Comparison of ENCODE assay signal across 10 cellular contexts in genomic region chr14:90483551-90483950, GRCh38.
DNase-seq lines count a peak whose midpoint lies in the region; ATAC-seq and TF ChIP-seq lines count a peak whose summit lies in the region.
"Had no signal": no experiment of that assay in that cellular context is flagged by ENCODE, and none has a peak within 500 bp of the region (broad histone marks: within the 10 kb centered on the region; RNA-seq: fewer than 3 reads in every experiment).

No MANE protein-coding gene starts in this region.

- H3K9me3 ChIP-seq in left lung (no peaks in the 10 kb centered on the region), adrenal gland (replicated peaks in 1 of 3) (no peaks in the 10 kb centered on the region)
- H3K9me3 ChIP-seq: SJSA1 had no signal

- DNase-seq in COLO668 (lab: John Stamatoyannopoulos, UW; ENCODE audit: unreplicated experiment) (peak; percentile 88), NB4 (ENCODE audit: low read depth) (peak; percentile 84), activated T-cell treated with anti-CD3 and anti-CD28 coated beads for 1 hour (ENCODE audit: low read depth) (peak; percentile 22), left kidney (ENCODE audit: low read depth, low spot score) (peak; percentile 14), cerebellar nuclear complex (lab: John Stamatoyannopoulos, UW) (no peak), left lung (no peak), adrenal gland (no peak)
- DNase-seq: right cardiac atrium had no signal

- H3K36me3 ChIP-seq in left lung (no peaks in the 10 kb centered on the region), adrenal gland (replicated peaks in 1 of 2) (no peaks in the 10 kb centered on the region)
- H3K36me3 ChIP-seq: SJSA1 had no signal

- no peak for TF ChIP-seq POLR2A in NB4 (IDR thresholded peaks at IDR 0.05; ENCODE audit: extremely low read depth, insufficient read length)
- TF ChIP-seq POLR2A in adrenal gland (IDR thresholded peaks at IDR 0.05) = no peak

- H3K4me3 ChIP-seq in NB4 (ENCODE audit: low read depth, low read length) (no peak overlapping the region), left lung (no peak overlapping the region), adrenal gland (no peak overlapping the region)
- H3K4me3 ChIP-seq: SJSA1 had no signal

- no peaks in the 10 kb centered on the region for H3K4me1 ChIP-seq in left lung
- H3K4me1 ChIP-seq in adrenal gland (replicated peaks in 1 of 2) = no peaks in the 10 kb centered on the region
- H3K4me1 ChIP-seq: SJSA1 had no signal

- no peaks in the 10 kb centered on the region for H3K27me3 ChIP-seq in left lung
- no peaks in the 10 kb centered on the region for H3K27me3 ChIP-seq in adrenal gland
- H3K27me3 ChIP-seq: SJSA1 had no signal

- 41 to 61% (median 49%) methylated on average over 10 of the region's 10 CpGs for WGBS in adrenal gland, 4 donors

- intact Hi-C loops in left lung (cut with DNase I) = no loop called here
- intact Hi-C loops in adrenal gland (cut with DNase I) = no loop called here

- no peak overlapping the region for H3K27ac ChIP-seq in left lung
- no peak overlapping the region for H3K27ac ChIP-seq in adrenal gland
- H3K27ac ChIP-seq: SJSA1 had no signal

- TF ChIP-seq CTCF in NB4 (IDR thresholded peaks at IDR 0.05; ENCODE audit: low read depth, low read length) = no peak
- no peak for TF ChIP-seq CTCF in left lung (IDR thresholded peaks at IDR 0.05)
- TF ChIP-seq CTCF in adrenal gland (IDR thresholded peaks at IDR 0.05) = no peak

- no peak for ATAC-seq in HG03354 (IDR thresholded peaks at IDR 0.05; ENCODE audit: poor library complexity, severe bottlenecking, unreplicated experiment)
- no peak for ATAC-seq in left lung

Comparison
In these comparisons a context has a peak if more than half of its experiments do, and no peak if none do; other contexts are left out.
1. DNase-seq: peak in COLO668 (single experiment), NB4 (single experiment), activated T-cell treated with anti-CD3 and anti-CD28 coated beads for 1 hour (single experiment) and left kidney (single experiment); none in cerebellar nuclear complex (0 of 2), left lung (0 of 2) and adrenal gland (0 of 7).